ENCODE assay signal across 21 cellular contexts in genomic region chr4:76904646-76905190, GRCh38. TPM values are rescaled to one million over a fixed set of nuclear protein-coding genes. Genes with fewer than 3 reads are reported as not detected.
DNase-seq lines count a peak whose midpoint lies in the region; FAIRE-seq and TF ChIP-seq lines count a peak whose summit lies in the region.
"Had no signal": no experiment of that assay in that cellular context is flagged by ENCODE, and none has a peak within 500 bp of the region (broad histone marks: within the 10 kb centered on the region; RNA-seq: fewer than 3 reads in every experiment).

No MANE protein-coding gene starts in this region.

- peaks cover 35% of the 10 kb centered on the region for H3K27me3 Mint-ChIP-seq in endodermal cell (ENCODE audit: insufficient read depth)

- H4K20me1 ChIP-seq in mammary epithelial cell (ENCODE audit: insufficient read depth, low read length) = no peaks in the 10 kb centered on the region
- no peaks in the 10 kb centered on the region for H4K20me1 ChIP-seq in keratinocyte (ENCODE audit: control insufficient read depth, extremely low read depth, insufficient read depth, low read length)

- CTCF ChIA-PET in mammary epithelial cell (lab: Charles Lee; ENCODE audit: low non-redundant PET) = no interaction called here

- no peak overlapping the region for H3K4me3 Mint-ChIP-seq in endodermal cell
- H3K4me3 Mint-ChIP-seq: CD4-positive, alpha-beta memory T cell had no signal

- no peak overlapping the region for H3K4me3 ChIP-seq in mammary epithelial cell (replicated peaks in 1 of 3; ENCODE audit: insufficient read depth in 1 of 3, low read depth in 2 of 3, low read length in 3 of 3)
- no peak overlapping the region for H3K4me3 ChIP-seq in breast epithelium
- H3K4me3 ChIP-seq in endodermal cell (ENCODE audit: low read length) = no peak overlapping the region
- H3K4me3 ChIP-seq in keratinocyte (ENCODE audit: control insufficient read depth in 2 of 3, extremely low read depth in 1 of 3, insufficient read depth in 2 of 3, low read depth in 1 of 3, low read length in 3 of 3) = no peak overlapping the region
- no peak overlapping the region for H3K4me3 ChIP-seq in tibial artery
- H3K4me3 ChIP-seq: GM12878, HAP-1, PC-9 had no signal

- peak; percentile 69 for DNase-seq in mammary epithelial cell
- DNase-seq in breast epithelium (ENCODE audit: low spot score in 2 of 2) = no peak
- DNase-seq in endodermal cell = peak; percentile 62
- DNase-seq in keratinocyte (ENCODE audit: low read depth, low spot score) = no peak
- DNase-seq in A172 (ENCODE audit: low spot score) = no peak
- no peak for DNase-seq in tibial artery
- no peak for DNase-seq in superior temporal gyrus (ENCODE audit: extremely low spot score)
- DNase-seq in NCI-H2171 treated with DMSO at 0.1 percent for 48 hours (lab: John Stamatoyannopoulos, UW) = no peak
- DNase-seq: 8988T; Calu3; CD4-positive, alpha-beta memory T cell; Karpas-422; NCI-H1417 treated with DMSO at 0.1 percent for 48 hours; NCI-H187 treated with DMSO at 0.1 percent for 48 hours; NCI-H226; NCI-H524; PC-9 had no signal

- no peaks in the 10 kb centered on the region for H3K9me1 ChIP-seq in keratinocyte (ENCODE audit: control insufficient read depth, extremely low read depth, insufficient read depth, low read length)

- TF ChIP-seq POLR2A in breast epithelium (IDR thresholded peaks at IDR 0.05) = no peak

- H3K79me2 ChIP-seq in mammary epithelial cell (ENCODE audit: insufficient read depth, low read length) (no peaks in the 10 kb centered on the region), keratinocyte (ENCODE audit: control insufficient read depth, insufficient read depth, low read length) (no peaks in the 10 kb centered on the region)

- peak; percentile 71 for FAIRE-seq in keratinocyte (lab: Jason Lieb, UNC)
- FAIRE-seq: GM12878 had no signal

- peaks cover 13% of the 10 kb centered on the region for H3K9me3 Mint-ChIP-seq in endodermal cell

- intact Hi-C loops in mammary epithelial cell (cut with micrococcal nuclease) (no loop called here), breast epithelium (cut with DNase I; ENCODE audit: low total_unique reads) (no loop called here), tibial artery (cut with DNase I; ENCODE audit: low total_unique reads) (no loop called here)

- peaks cover 23% of the 10 kb centered on the region for H3K4me1 ChIP-seq in mammary epithelial cell (ENCODE audit: insufficient read depth, low read length)
- H3K4me1 ChIP-seq in breast epithelium = no peaks in the 10 kb centered on the region
- H3K4me1 ChIP-seq in endodermal cell (ENCODE audit: control insufficient read depth, insufficient read depth, low read length) = no peaks in the 10 kb centered on the region
- H3K4me1 ChIP-seq in keratinocyte (ENCODE audit: control insufficient read depth, extremely low read depth, insufficient read depth, low read length) = no peaks in the 10 kb centered on the region
- no peaks in the 10 kb centered on the region for H3K4me1 ChIP-seq in tibial artery
- H3K4me1 ChIP-seq: HAP-1 had no signal

- dilution Hi-C loops in mammary epithelial cell (cut with HindIII; ENCODE audit: low sequenced_read_pairs) (no loop called here), keratinocyte (cut with MboI; ENCODE audit: extremely low pct_ligation_motif_present, low sequenced_read_pairs) (no loop called here)

- no peaks in the 10 kb centered on the region for H3K27me3 ChIP-seq in mammary epithelial cell (ENCODE audit: insufficient read depth, low read length)
- H3K27me3 ChIP-seq in breast epithelium = no peaks in the 10 kb centered on the region
- H3K27me3 ChIP-seq in endodermal cell (ENCODE audit: control insufficient read depth, insufficient read depth, low read length, poor library complexity, severe bottlenecking) = no peaks in the 10 kb centered on the region
- H3K27me3 ChIP-seq in keratinocyte (ENCODE audit: control insufficient read depth, extremely low read depth, insufficient read depth, low read length) = no peaks in the 10 kb centered on the region
- no peaks in the 10 kb centered on the region for H3K27me3 ChIP-seq in tibial artery

- no TSS peak for BruUV-seq in mammary epithelial cell (replicated peaks; lab: Mats Ljungman, UMichigan)

- H3K27ac ChIP-seq in mammary epithelial cell (ENCODE audit: insufficient read depth, low read depth, low read length) (no peak overlapping the region), breast epithelium (no peak overlapping the region), endodermal cell (ENCODE audit: low read depth, low read length) (no peak overlapping the region), keratinocyte (ENCODE audit: control insufficient read depth, insufficient read depth, low read length) (no peak overlapping the region), tibial artery (no peak overlapping the region)
- H3K27ac ChIP-seq: HL-60, PC-9 had no signal

- no peak overlapping the region for H2AFZ ChIP-seq in mammary epithelial cell (ENCODE audit: low read depth, low read length)
- H2AFZ ChIP-seq in keratinocyte (ENCODE audit: control insufficient read depth, low read length) = no peak overlapping the region
- H2AFZ ChIP-seq: PC-9 had no signal

- peaks cover 15% of the 10 kb centered on the region for H3K36me3 Mint-ChIP-seq in endodermal cell (ENCODE audit: low read depth)
- H3K36me3 Mint-ChIP-seq: CD4-positive, alpha-beta memory T cell had no signal

- H3K4me2 ChIP-seq in mammary epithelial cell (ENCODE audit: insufficient read depth, low read depth, low read length) = no peak overlapping the region
- no peak overlapping the region for H3K4me2 ChIP-seq in keratinocyte (ENCODE audit: control insufficient read depth, extremely low read depth, insufficient read depth, low read depth, low read length)
- H3K4me2 ChIP-seq: PC-9 had no signal

- WGBS in mammary epithelial cell (ENCODE audit: low coverage, missing lambda C conversion rate) = 53% methylated on average over 4 of the region's 4 CpGs
- 86 to 90% methylated on average over 3 to 4 of the region's 4 CpGs for WGBS in endodermal cell (ENCODE audit: insufficient coverage in 1 of 2, insufficient read length in 1 of 2), 2 experiments

- H3K9ac ChIP-seq in mammary epithelial cell (ENCODE audit: insufficient read depth, low read length) (no peak overlapping the region), endodermal cell (ENCODE audit: extremely low read depth, low read length, poor library complexity, severe bottlenecking) (no peak overlapping the region), keratinocyte (ENCODE audit: control insufficient read depth, extremely low read depth, insufficient read depth, low read length) (no peak overlapping the region)

- H3K4me1 Mint-ChIP-seq in endodermal cell = peaks cover 5% of the 10 kb centered on the region
- H3K4me1 Mint-ChIP-seq: CD4-positive, alpha-beta memory T cell had no signal

- H3K36me3 ChIP-seq in mammary epithelial cell (ENCODE audit: insufficient read depth, low read length) (no peaks in the 10 kb centered on the region), breast epithelium (no peaks in the 10 kb centered on the region), endodermal cell (ENCODE audit: control insufficient read depth, insufficient read depth, low read length) (peaks cover 7% of the 10 kb centered on the region), keratinocyte (ENCODE audit: control insufficient read depth in 2 of 2, extremely low read depth in 1 of 2, insufficient read depth in 2 of 2, low read length in 2 of 2) (no peaks in the 10 kb centered on the region), tibial artery (no peaks in the 10 kb centered on the region)
- H3K36me3 ChIP-seq: HAP-1 had no signal

- in situ Hi-C loops in mammary epithelial cell (cut with MboI; ENCODE audit: low sequenced_read_pairs in 2 of 2) = no loop called here

- no peak overlapping the region for H3K27ac Mint-ChIP-seq in endodermal cell
- H3K27ac Mint-ChIP-seq: CD4-positive, alpha-beta memory T cell had no signal

- TF ChIP-seq CTCF in mammary epithelial cell (conservative IDR thresholded peaks at IDR 0.05 in 1 of 2, IDR thresholded peaks at IDR 0.05 in 1 of 2; ENCODE audit: extremely low read depth in 1 of 2, insufficient read depth in 1 of 2, low read depth in 1 of 2, low read length in 2 of 2) (no peak), breast epithelium (IDR thresholded peaks at IDR 0.05) (no peak), endodermal cell (conservative IDR thresholded peaks at IDR 0.05) (no peak), keratinocyte (optimal IDR thresholded peaks at IDR 0.05 in 1 of 3, IDR thresholded peaks at IDR 0.05 in 1 of 3, conservative IDR thresholded peaks at IDR 0.05 in 1 of 3; ENCODE audit: extremely low read depth in 1 of 3, insufficient read depth in 2 of 3, low read length in 3 of 3) (no peak), tibial artery (IDR thresholded peaks at IDR 0.05) (no peak)

- H3K9me3 ChIP-seq in mammary epithelial cell (replicated peaks; ENCODE audit: insufficient read depth, low read length) (peaks cover 2% of the 10 kb centered on the region), breast epithelium (no peaks in the 10 kb centered on the region), endodermal cell (ENCODE audit: control insufficient read depth, low read length) (peaks cover 19% of the 10 kb centered on the region), keratinocyte (ENCODE audit: control insufficient read depth, low read depth, low read length) (no peaks in the 10 kb centered on the region), tibial artery (no peaks in the 10 kb centered on the region)
- H3K9me3 ChIP-seq: HAP-1 had no signal

RNA-seq across cellular contexts. Expression of gene SOWAHB, which starts 6.8 kb away (rescaled TPM):
- total RNA-seq in mammary epithelial cell = 1 to 10 TPM; 2.9 to 8.3 TPM
- 0.33 TPM for polyA plus RNA-seq in mammary epithelial cell
- polyA minus RNA-seq in mammary epithelial cell = 0.47 TPM
- 1 to 10 TPM in 2 of 3 donors, not detected in 1; 2.9 to 5.3 TPM for total RNA-seq in breast epithelium
- 1 to 10 TPM; 1.2 to 2.6 TPM for total RNA-seq in endodermal cell
- 0.50 TPM for polyA plus RNA-seq in endodermal cell (2013, experiment 1 of 2)
- polyA plus RNA-seq in endodermal cell (2013, experiment 2 of 2) = 0.46 TPM
- polyA plus RNA-seq in keratinocyte = 0.17 to 0.64 TPM (median 0.18 TPM) in 3 replicates
- 1.3 TPM for polyA plus RNA-seq in keratinocyte (2011; ENCODE audit: low read depth)
- polyA plus RNA-seq in keratinocyte (2011; cell fraction: cytosol; rRNA removed) = 0.25 and 0.40 TPM in 2 replicates
- polyA plus RNA-seq in keratinocyte (2011; cell fraction: nucleus; rRNA removed) = 0.45 and 0.46 TPM in 2 replicates
- 0.17 and 2.9 TPM in 2 replicates for polyA plus RNA-seq in keratinocyte (2012; ENCODE audit: low replicate concordance)
- 0.58 to 1.2 TPM in 2 of 3 replicates, not detected in the other for polyA minus RNA-seq in keratinocyte
- not detected for polyA minus RNA-seq in keratinocyte (2011; cell fraction: cytosol; rRNA and poly(A)+ RNA removed)
- 1.5 TPM in 2 replicates for polyA minus RNA-seq in keratinocyte (2011; cell fraction: nucleus; rRNA and poly(A)+ RNA removed)
- total RNA-seq in A172 (2014; rRNA removed; shearing (Covaris generic)) = not detected in 2 replicates
- total RNA-seq: CD4-positive, alpha-beta memory T cell; HT1080 had no signal
- polyA plus RNA-seq: CD4-positive, alpha-beta memory T cell had no signal

RNA-seq across cellular contexts. Expression of gene SEPTIN11, which starts 44.8 kb away (rescaled TPM):
- 100 to 1,000 TPM; 156 to 188 TPM for total RNA-seq in mammary epithelial cell
- 102 TPM for polyA plus RNA-seq in mammary epithelial cell
- 154 TPM for polyA minus RNA-seq in mammary epithelial cell
- total RNA-seq in breast epithelium = 100 to 1,000 TPM in 2 of 3 donors, 10 to 100 TPM in 1; 78.6 to 362 (median 329) TPM
- total RNA-seq in endodermal cell = 100 to 1,000 TPM; 102 to 116 TPM
- polyA plus RNA-seq in endodermal cell (2013, experiment 1 of 2) = 130 TPM
- polyA plus RNA-seq in endodermal cell (2013, experiment 2 of 2) = 129 TPM
- 68.3 to 99.3 TPM (median 89.2 TPM) in 3 replicates for polyA plus RNA-seq in keratinocyte
- 82.1 TPM for polyA plus RNA-seq in keratinocyte (2011; ENCODE audit: low read depth)
- polyA plus RNA-seq in keratinocyte (2011; cell fraction: cytosol; rRNA removed) = 76.6 and 163 TPM in 2 replicates
- 88.9 and 94.3 TPM in 2 replicates for polyA plus RNA-seq in keratinocyte (2011; cell fraction: nucleus; rRNA removed)
- 18.4 and 59.9 TPM in 2 replicates for polyA plus RNA-seq in keratinocyte (2012; ENCODE audit: low replicate concordance)
- 36.4 to 154 TPM (median 97.8 TPM) in 3 replicates for polyA minus RNA-seq in keratinocyte
- polyA minus RNA-seq in keratinocyte (2011; cell fraction: cytosol; rRNA and poly(A)+ RNA removed) = 73.9 TPM
- polyA minus RNA-seq in keratinocyte (2011; cell fraction: nucleus; rRNA and poly(A)+ RNA removed) = 60.4 and 125 TPM in 2 replicates
- 72.5 and 73.5 TPM in 2 replicates for total RNA-seq in A172 (2014; rRNA removed; shearing (Covaris generic))

Comparison
In these comparisons a context has a peak if more than half of its experiments do, and no peak if none do; other contexts are left out.
1. DNase-seq: peak in mammary epithelial cell (single experiment) and endodermal cell (single experiment); none in breast epithelium (0 of 2), keratinocyte (single experiment), A172 (single experiment), tibial artery (0 of 2), superior temporal gyrus (single experiment) and NCI-H2171 treated with DMSO at 0.1 percent for 48 hours (single experiment).